Comparison of ENCODE assay signal across 8 cellular contexts in the genomic region with DNA sequence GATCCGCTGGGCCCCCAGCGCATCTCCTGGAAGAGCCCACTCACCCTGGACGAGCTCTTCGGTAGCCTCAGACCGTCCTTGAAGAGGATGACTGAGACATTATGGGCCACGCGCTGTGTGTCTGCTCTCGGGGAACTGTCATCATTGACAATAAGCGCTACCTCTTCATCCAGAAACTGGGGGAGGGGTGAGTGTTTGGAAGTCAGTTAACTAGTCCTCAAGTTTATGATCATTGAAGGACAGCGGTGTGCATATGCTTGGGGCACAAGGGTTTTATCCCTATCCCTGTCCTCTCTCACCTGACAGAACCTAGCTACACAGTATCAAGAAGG. TPM values are rescaled to one million over a fixed set of nuclear protein-coding genes. Genes with fewer than 3 reads are reported as not detected.
DNase-seq lines count a peak whose midpoint lies in the region; ATAC-seq and TF ChIP-seq lines count a peak whose summit lies in the region.

No MANE protein-coding gene starts in this region.

- intact Hi-C loops in Right ventricle myocardium inferior (cut with DNase I), result no loop called here
- intact Hi-C loops in uterus (cut with DNase I; ENCODE audit: low total_unique reads), result no loop called here

- H3K79me1 ChIP-seq in mesenchymal stem cell (replicated peaks; ENCODE audit: low read length, poor library complexity, severe bottlenecking), result peaks cover 18% of the 10 kb centered on the region

- no peak overlapping the region for H2BK12ac ChIP-seq in mesenchymal stem cell (ENCODE audit: low read length in 2 of 2)

- H2BK5ac ChIP-seq in mesenchymal stem cell (ENCODE audit: low read depth, low read length, poor library complexity, severe bottlenecking), result peak overlapping the region; percentile 59

- H3K27ac ChIP-seq in right atrium auricular region, result peak overlapping the region; percentile 89 to 94
- peak overlapping the region; percentile 76 for H3K27ac ChIP-seq in mesenchymal stem cell (ENCODE audit: low read length, poor library complexity, severe bottlenecking)
- H3K27ac ChIP-seq in uterus, result peak overlapping the region; percentile 90 to 95

- peak overlapping the region; percentile 11 for H2BK120ac ChIP-seq in mesenchymal stem cell (ENCODE audit: low read depth, low read length)

- no peak overlapping the region for H2BK15ac ChIP-seq in mesenchymal stem cell (ENCODE audit: low read depth, poor library complexity, severe bottlenecking)

- peak overlapping the region; percentile 100 for H4K8ac ChIP-seq in mesenchymal stem cell (ENCODE audit: low read length)

- H3K27me3 ChIP-seq in right atrium auricular region (no peaks in the 10 kb centered on the region), mesenchymal stem cell (ENCODE audit: control insufficient read depth in 1 of 2, insufficient read depth in 1 of 2, low read length in 2 of 2) (no peaks in the 10 kb centered on the region), uterus (no peaks in the 10 kb centered on the region)

- peak overlapping the region; percentile 95 for H4K91ac ChIP-seq in mesenchymal stem cell (ENCODE audit: low read length)

- ATAC-seq in Right ventricle myocardium inferior (no peak), GM19395 (IDR thresholded peaks at IDR 0.05; ENCODE audit: unreplicated experiment) (no peak), GM21529 (IDR thresholded peaks at IDR 0.05; ENCODE audit: unreplicated experiment) (no peak)

- WGBS in mesenchymal stem cell, result 30% methylated on average over 10 of the region's 10 CpGs

- no peaks in the 10 kb centered on the region for H3K9me3 ChIP-seq in right atrium auricular region
- H3K9me3 ChIP-seq in mesenchymal stem cell (ENCODE audit: control insufficient read depth, low read length), result no peaks in the 10 kb centered on the region
- H3K9me3 ChIP-seq in uterus, result no peaks in the 10 kb centered on the region

- peak overlapping the region; percentile 81 for H3K4me2 ChIP-seq in mesenchymal stem cell (ENCODE audit: low read length, poor library complexity, severe bottlenecking)

- no peak for TF ChIP-seq POLR2A in uterus (IDR thresholded peaks at IDR 0.05)

- peak overlapping the region in 1 of 2 experiments; percentile 88 for H3K18ac ChIP-seq in mesenchymal stem cell (ENCODE audit: low read depth in 1 of 2, low read length in 2 of 2)

- H2AK5ac ChIP-seq in mesenchymal stem cell (ENCODE audit: low read length, severe bottlenecking), result peak overlapping the region; percentile 10

- H3K23ac ChIP-seq in mesenchymal stem cell (ENCODE audit: low read length in 2 of 2), result no peak overlapping the region

- peaks cover 49% of the 10 kb centered on the region for H3K4me1 Mint-ChIP-seq in brain

- H3K9ac ChIP-seq in mesenchymal stem cell (ENCODE audit: low read length), result peak overlapping the region; percentile 99

- H3K4me1 ChIP-seq in right atrium auricular region (peaks cover 0 to 38% of the 10 kb centered on the region in 2 donors), mesenchymal stem cell (ENCODE audit: control insufficient read depth, insufficient read depth, low read depth, low read length) (peaks cover 36% of the 10 kb centered on the region), uterus (peaks cover 0 to 19% of the 10 kb centered on the region in 2 donors)

- H2AFZ ChIP-seq in mesenchymal stem cell (ENCODE audit: low read depth, low read length), result no peak overlapping the region

- no peak overlapping the region for H3K14ac ChIP-seq in mesenchymal stem cell (ENCODE audit: low read length in 2 of 2)

- H3K27ac Mint-ChIP-seq in brain, result peak overlapping the region; percentile 93 to 98 (median 98)

- peaks cover 18% of the 10 kb centered on the region for H3K36me3 ChIP-seq in right atrium auricular region
- peaks cover 27 to 38% of the 10 kb centered on the region in 2 experiments for H3K36me3 ChIP-seq in mesenchymal stem cell (ENCODE audit: control insufficient read depth in 1 of 2, insufficient read depth in 2 of 2, low read depth in 1 of 2, low read length in 2 of 2)
- H3K36me3 ChIP-seq in uterus, result no peaks in the 10 kb centered on the region

- no peak for TF ChIP-seq CTCF in right atrium auricular region (IDR thresholded peaks at IDR 0.05)
- no peak for TF ChIP-seq CTCF in brain (conservative IDR thresholded peaks at IDR 0.05)
- no peak for TF ChIP-seq CTCF in uterus (IDR thresholded peaks at IDR 0.05)

- peak overlapping the region; percentile 94 to 97 (median 95) for H3K4me3 Mint-ChIP-seq in brain

- H3K36me3 Mint-ChIP-seq in brain, result no peaks in the 10 kb centered on the region

- H3K4me3 ChIP-seq in right atrium auricular region (peak overlapping the region; percentile 67 to 92), mesenchymal stem cell (ENCODE audit: insufficient read depth in 1 of 2, low read depth in 1 of 2, low read length in 2 of 2) (peak overlapping the region; percentile 75 to 96), uterus (peak overlapping the region; percentile 81 to 86)

- no peak for DNase-seq in right atrium auricular region (ENCODE audit: low spot score)
- DNase-seq in Right ventricle myocardium inferior (ENCODE audit: missing footprints), result no peak
- no peak for DNase-seq in mesenchymal stem cell
- no peak for DNase-seq in uterus
- no peak for DNase-seq in NK-92 treated with Interleukin-12 subunit alpha and Interleukin-12 subunit beta, amount 100 ng/mL, for 24 hours (lab: John Stamatoyannopoulos, UW)

- H3K27me3 Mint-ChIP-seq in brain, result peaks cover 12% of the 10 kb centered on the region

- peak overlapping the region; percentile 92 to 93 for H3K4ac ChIP-seq in mesenchymal stem cell (ENCODE audit: low read depth in 1 of 2, low read length in 2 of 2)

- H3K9me3 Mint-ChIP-seq in brain, result no peaks in the 10 kb centered on the region

RNA-seq across cellular contexts. Expression of a gene that starts 0.6 kb away (rescaled TPM):
- total RNA-seq in right atrium auricular region (1 to 10 TPM; 7.0 to 9.0 TPM), Right ventricle myocardium inferior (17.1 TPM), uterus (10 to 100 TPM in 3 of 4 donors, 1 to 10 TPM in 1; 4.1 to 55.6 (median 18.0) TPM)
- 41.2 TPM for polyA plus RNA-seq in brain (ENCODE audit: insufficient read depth, low read depth, low replicate concordance)
- polyA plus RNA-seq in mesenchymal stem cell (2013, experiment 1 of 2), result 17.1 TPM
- 15.8 TPM for polyA plus RNA-seq in mesenchymal stem cell (2013, experiment 2 of 2)

RNA-seq across cellular contexts. Expression of a gene that starts 0.6 kb away (rescaled TPM):
- total RNA-seq in right atrium auricular region (1 to 10 TPM; 1.8 to 3.4 TPM), Right ventricle myocardium inferior (1.8 TPM), uterus (10 to 100 TPM in 2 of 4 donors, 1 to 10 TPM in 2; 8.2 to 20.7 (median 10.9) TPM)
- polyA plus RNA-seq in brain (ENCODE audit: insufficient read depth, low read depth, low replicate concordance), result 5.5 TPM
- polyA plus RNA-seq in mesenchymal stem cell (2013, experiment 1 of 2), result 5.2 TPM
- polyA plus RNA-seq in mesenchymal stem cell (2013, experiment 2 of 2), result 5.2 TPM

RNA-seq across cellular contexts. Expression of a gene that starts 7.2 kb away (rescaled TPM):
- total RNA-seq in right atrium auricular region (not detected), Right ventricle myocardium inferior (not detected), uterus (under 1 TPM in 2 of 4 donors, not detected in 2; 0.43 to 0.83 TPM)
- polyA plus RNA-seq in brain (ENCODE audit: insufficient read depth, low read depth, low replicate concordance), result not detected
- not detected for polyA plus RNA-seq in mesenchymal stem cell (2013, experiment 1 of 2)
- polyA plus RNA-seq in mesenchymal stem cell (2013, experiment 2 of 2), result not detected

RNA-seq across cellular contexts. Expression of a gene that starts 7.9 kb away (rescaled TPM):
- total RNA-seq in right atrium auricular region (100 to 1,000 TPM in 1 of 2 donors, 10 to 100 TPM in 1; 51.7 to 159 TPM), Right ventricle myocardium inferior (128 TPM), uterus (10 to 100 TPM in 2 of 4 donors, 1 to 10 TPM in 2; 3.7 to 32.3 (median 7.3) TPM)
- 116 TPM for polyA plus RNA-seq in brain (ENCODE audit: insufficient read depth, low read depth, low replicate concordance)
- polyA plus RNA-seq in mesenchymal stem cell (2013, experiment 1 of 2), result 11.2 TPM
- 9.3 TPM for polyA plus RNA-seq in mesenchymal stem cell (2013, experiment 2 of 2)

RNA-seq across cellular contexts. Expression of a gene that starts 16.3 kb away (rescaled TPM):
- total RNA-seq in right atrium auricular region, result 10 to 100 TPM; 14.5 to 14.9 TPM
- 26.6 TPM for total RNA-seq in Right ventricle myocardium inferior
- polyA plus RNA-seq in brain (ENCODE audit: insufficient read depth, low read depth, low replicate concordance), result 19.2 TPM
- polyA plus RNA-seq in mesenchymal stem cell (2013, experiment 1 of 2), result 15.6 TPM
- polyA plus RNA-seq in mesenchymal stem cell (2013, experiment 2 of 2), result 14.5 TPM
- 10 to 100 TPM; 31.8 to 57.6 (median 38.7) TPM for total RNA-seq in uterus
